In genomic region chr7:19690736-19691135, GRCh38 we compare ENCODE assay signal across 21 cellular contexts. TPM values are rescaled to one million over a fixed set of nuclear protein-coding genes. Genes with fewer than 3 reads are reported as not detected.
DNase-seq lines count a peak whose midpoint lies in the region; ATAC-seq and TF ChIP-seq lines count a peak whose summit lies in the region.
"Had no signal": no experiment of that assay in that cellular context is flagged by ENCODE, and none has a peak within 500 bp of the region (broad histone marks: within the 10 kb centered on the region; RNA-seq: fewer than 3 reads in every experiment).

No MANE protein-coding gene starts in this region.

- no TSS peak for BruUV-seq in Caco-2 (replicated peaks; lab: Mats Ljungman, UMichigan)

- peak; percentile 41 for DNase-seq in COLO829 (ENCODE audit: low spot score)
- peak; percentile 64 for DNase-seq in LHCN-M2 (ENCODE audit: low read depth)
- peak; percentile 2 for DNase-seq in choroid plexus epithelial cell (ENCODE audit: low read depth)
- peak; percentile 8 for DNase-seq in mesenchymal stem cell
- no peak for DNase-seq in RWPE1 (ENCODE audit: low spot score)
- no peak for DNase-seq in Caco-2
- DNase-seq: 8988T, GF-D8, IMR-90, NCI-H1092 treated with DMSO at 0.1 percent for 48 hours, NCI-H1436, NCI-H187, NCI-H2081 treated with DMSO at 0.1 percent for 48 hours, NCI-H2171, NCI-H226, NCI-H510A, NCI-H69 had no signal

- no peaks in the 10 kb centered on the region for H3K36me3 Mint-ChIP-seq in Caco-2 (ENCODE audit: insufficient read depth, unreplicated experiment)

- H3K4me3 Mint-ChIP-seq in Caco-2 (ENCODE audit: unreplicated experiment): no peak overlapping the region

- no peak overlapping the region for H2BK12ac ChIP-seq in mesenchymal stem cell (ENCODE audit: low read length in 2 of 2)

- no peak overlapping the region for H2BK5ac ChIP-seq in mesenchymal stem cell (ENCODE audit: low read depth, low read length, poor library complexity, severe bottlenecking)

- H3K14ac ChIP-seq in mesenchymal stem cell (ENCODE audit: low read length in 2 of 2): no peak overlapping the region

- no peak overlapping the region for H3K4ac ChIP-seq in mesenchymal stem cell (ENCODE audit: low read depth in 1 of 2, low read length in 2 of 2)

- no peaks in the 10 kb centered on the region for H3K79me1 ChIP-seq in mesenchymal stem cell (replicated peaks; ENCODE audit: low read length, poor library complexity, severe bottlenecking)

- H3K27me3 ChIP-seq in mesenchymal stem cell (ENCODE audit: control insufficient read depth in 1 of 2, insufficient read depth in 1 of 2, low read length in 2 of 2): no peaks in the 10 kb centered on the region
- no peaks in the 10 kb centered on the region for H3K27me3 ChIP-seq in Caco-2 (replicated peaks; ENCODE audit: control insufficient read depth, insufficient read depth, low read length)

- H3K4me3 ChIP-seq in choroid plexus epithelial cell (ENCODE audit: low read depth, low read length) (no peak overlapping the region), mesenchymal stem cell (ENCODE audit: insufficient read depth in 1 of 2, low read depth in 1 of 2, low read length in 2 of 2) (no peak overlapping the region), Caco-2 (ENCODE audit: low read depth, low read length) (no peak overlapping the region)

- no peaks in the 10 kb centered on the region for H3K4me1 Mint-ChIP-seq in Caco-2 (ENCODE audit: low read depth, unreplicated experiment)

- TF ChIP-seq CTCF in choroid plexus epithelial cell (conservative IDR thresholded peaks at IDR 0.05; ENCODE audit: low read depth, low read length) (no peak), RWPE1 (conservative IDR thresholded peaks at IDR 0.05; ENCODE audit: low read depth) (no peak), Caco-2 (IDR thresholded peaks at IDR 0.05; ENCODE audit: insufficient read depth in 1 of 2, low read depth in 1 of 2, low read length in 1 of 2, severe bottlenecking in 1 of 2, unreplicated experiment in 1 of 2) (no peak)

- no CpG with 5 or more reads among the region's 1 CpG for WGBS in mesenchymal stem cell

- H4K91ac ChIP-seq in mesenchymal stem cell (ENCODE audit: low read length): no peak overlapping the region

- no peak overlapping the region for H3K23ac ChIP-seq in mesenchymal stem cell (ENCODE audit: low read length in 2 of 2)

- no peak overlapping the region for H3K18ac ChIP-seq in mesenchymal stem cell (ENCODE audit: low read depth in 1 of 2, low read length in 2 of 2)

- no peak overlapping the region for H3K9ac ChIP-seq in mesenchymal stem cell (ENCODE audit: low read length)
- H3K9ac ChIP-seq: KMS-11 had no signal

- no peak overlapping the region for H3K4me2 ChIP-seq in mesenchymal stem cell (ENCODE audit: low read length, poor library complexity, severe bottlenecking)
- H3K4me2 ChIP-seq: KMS-11 had no signal

- CTCF ChIA-PET in RWPE1 (lab: Yijun Ruan, JAX) (no interaction called here), Caco-2 (lab: Charles Lee) (no interaction called here)

- H3K9me3 ChIP-seq in mesenchymal stem cell (ENCODE audit: control insufficient read depth, low read length) (no peaks in the 10 kb centered on the region), Caco-2 (no peaks in the 10 kb centered on the region)

- intact Hi-C loops in Caco-2 (cut with micrococcal nuclease; ENCODE audit: unreplicated experiment): no loop called here

- H3K27me3 Mint-ChIP-seq in Caco-2 (ENCODE audit: insufficient read depth, unreplicated experiment): no peaks in the 10 kb centered on the region

- no peak overlapping the region for H4K8ac ChIP-seq in mesenchymal stem cell (ENCODE audit: low read length)

- H2AK5ac ChIP-seq in mesenchymal stem cell (ENCODE audit: low read length, severe bottlenecking): no peak overlapping the region

- no peaks in the 10 kb centered on the region for H3K9me3 Mint-ChIP-seq in Caco-2 (ENCODE audit: unreplicated experiment)

- no peak overlapping the region for H3K27ac Mint-ChIP-seq in Caco-2 (ENCODE audit: unreplicated experiment)

- H3K27ac ChIP-seq in mesenchymal stem cell (ENCODE audit: low read length, poor library complexity, severe bottlenecking) (no peak overlapping the region), RWPE1 (no peak overlapping the region)
- H3K27ac ChIP-seq: KMS-11 had no signal

- H2AFZ ChIP-seq in mesenchymal stem cell (ENCODE audit: low read depth, low read length): no peak overlapping the region

- no peak overlapping the region for H2BK120ac ChIP-seq in mesenchymal stem cell (ENCODE audit: low read depth, low read length)

- POLR2A ChIA-PET in RWPE1 (lab: Yijun Ruan, JAX; ENCODE audit: low non-redundant PET) (no interaction called here), Caco-2 (lab: Charles Lee) (no interaction called here)

- H3K36me3 ChIP-seq in mesenchymal stem cell (ENCODE audit: control insufficient read depth in 1 of 2, insufficient read depth in 2 of 2, low read depth in 1 of 2, low read length in 2 of 2) (peaks cover 0 to 1% of the 10 kb centered on the region in 2 experiments), Caco-2 (ENCODE audit: control insufficient read depth, insufficient read depth, low read length) (no peaks in the 10 kb centered on the region)

- H2BK15ac ChIP-seq in mesenchymal stem cell (ENCODE audit: low read depth, poor library complexity, severe bottlenecking): no peak overlapping the region

- no peaks in the 10 kb centered on the region for H3K4me1 ChIP-seq in mesenchymal stem cell (ENCODE audit: control insufficient read depth, insufficient read depth, low read depth, low read length)
- no peaks in the 10 kb centered on the region for H3K4me1 ChIP-seq in Caco-2

- ATAC-seq in HG03442 (IDR thresholded peaks at IDR 0.05; ENCODE audit: unreplicated experiment): no peak
- ATAC-seq in GM19467 (IDR thresholded peaks at IDR 0.05; ENCODE audit: unreplicated experiment): no peak
- ATAC-seq: SK-N-SH treated with all-trans-retinoic acid at 6 μM for 48 hours had no signal

RNA-seq across cellular contexts. Expression of gene POLR1F, which starts 18.1 kb away (rescaled TPM):
- 34.8 and 35.8 TPM in 2 replicates for total RNA-seq in LHCN-M2 (2014; rRNA removed)
- polyA plus RNA-seq in LHCN-M2 (2012): 7.1 TPM
- polyA plus RNA-seq in mesenchymal stem cell (2013, experiment 1 of 2): 17.3 TPM
- polyA plus RNA-seq in mesenchymal stem cell (2013, experiment 2 of 2): 20.0 TPM
- 15.6 and 21.6 TPM in 2 replicates for total RNA-seq in Caco-2 (2022)

Comparison
In these comparisons a context has a peak if more than half of its experiments do, and no peak if none do; other contexts are left out.
1. DNase-seq: peak in COLO829 (single experiment), LHCN-M2 (single experiment), choroid plexus epithelial cell (single experiment) and mesenchymal stem cell (single experiment); none in RWPE1 (single experiment) and Caco-2 (0 of 2).